ENCODE assay signal across 8 cellular contexts in the genomic region with DNA sequence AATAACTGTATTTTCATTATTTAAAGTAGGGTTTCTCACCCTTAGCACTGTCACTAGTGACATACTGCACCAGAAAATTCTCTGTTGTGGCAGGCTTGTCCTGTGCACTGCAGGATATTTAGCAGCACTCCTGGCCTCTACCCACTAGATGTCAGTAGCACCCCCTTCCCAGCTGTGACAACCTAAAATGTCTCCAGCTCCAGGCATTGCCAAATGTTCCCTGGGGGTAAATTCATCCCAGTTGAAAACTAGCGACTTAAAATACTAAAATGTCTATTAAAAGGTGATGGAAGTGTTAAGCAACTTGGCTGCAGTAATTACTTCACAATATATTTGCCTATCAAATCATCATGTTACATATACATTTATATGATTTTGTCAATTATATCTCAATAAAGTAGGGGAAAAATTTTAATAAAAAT.
DNase-seq lines count a peak whose midpoint lies in the region; ATAC-seq, FAIRE-seq and TF ChIP-seq lines count a peak whose summit lies in the region.

No MANE protein-coding gene starts in this region.

- H3K79me2 ChIP-seq in smooth muscle cell (ENCODE audit: low read depth), result peaks cover 39% of the 10 kb centered on the region

- H3F3A ChIP-seq in smooth muscle cell (ENCODE audit: low read depth), result no peaks in the 10 kb centered on the region

- H3K9me3 ChIP-seq in ascending aorta (no peaks in the 10 kb centered on the region), smooth muscle cell (replicated peaks; ENCODE audit: low read depth) (no peaks in the 10 kb centered on the region)

- H4K20me1 ChIP-seq in smooth muscle cell (ENCODE audit: low read depth), result peaks cover 75% of the 10 kb centered on the region

- H3K27ac ChIP-seq in ascending aorta, result no peak overlapping the region
- peak overlapping the region; percentile 2 for H3K27ac ChIP-seq in smooth muscle cell (ENCODE audit: low read depth)

- H2AFZ ChIP-seq in smooth muscle cell (ENCODE audit: low read depth), result no peak overlapping the region

- intact Hi-C loops in ascending aorta (cut with DNase I), result loop anchor here (2.0 kb wide), 2 partner anchors 76 to 164 kb away; a partner anchor contains a TSS

- no peak for TF ChIP-seq POLR2A in H54 (IDR thresholded peaks at IDR 0.05; ENCODE audit: low read depth, low read length)

- no peak for ATAC-seq in GM18517 (IDR thresholded peaks at IDR 0.05; ENCODE audit: unreplicated experiment)

- peak; percentile 96 for FAIRE-seq in H54 (lab: Jason Lieb, UNC)

- no peaks in the 10 kb centered on the region for H3K4me1 ChIP-seq in ascending aorta
- no peaks in the 10 kb centered on the region for H3K4me1 ChIP-seq in smooth muscle cell (ENCODE audit: low read depth)

- DNase-seq in DMS 273 treated with DMSO at 0.1 percent for 48 hours (lab: John Stamatoyannopoulos, UW) (peak; percentile 24), H54 (ENCODE audit: insufficient read length, low spot score) (peak; percentile 15), NCI-H1105 (lab: John Stamatoyannopoulos, UW) (peak; percentile 9), T follicular helper cell (ENCODE audit: low read depth) (peak; percentile 45), ascending aorta (ENCODE audit: low spot score in 2 of 2) (peak in 1 of 2 donors; percentile 77), hippocampal formation (lab: John Stamatoyannopoulos, UW) (peak; percentile 34 to 56), smooth muscle cell (lab: John Stamatoyannopoulos, UW; ENCODE audit: unreplicated experiment) (no peak)

- no peaks in the 10 kb centered on the region for H3K27me3 ChIP-seq in ascending aorta
- no peaks in the 10 kb centered on the region for H3K27me3 ChIP-seq in smooth muscle cell (ENCODE audit: low read depth)

- H3K36me3 ChIP-seq in ascending aorta, result no peaks in the 10 kb centered on the region
- H3K36me3 ChIP-seq in smooth muscle cell (ENCODE audit: low read depth), result peaks cover 9% of the 10 kb centered on the region

- no peak overlapping the region for H3K4me3 ChIP-seq in ascending aorta
- no peak overlapping the region for H3K4me3 ChIP-seq in smooth muscle cell

- TF ChIP-seq CTCF in ascending aorta (IDR thresholded peaks at IDR 0.05), result peak; percentile 53 to 87 (median 73)
- peak; percentile 73 for TF ChIP-seq CTCF in smooth muscle cell (IDR thresholded peaks at IDR 0.05; ENCODE audit: borderline replicate concordance, insufficient read depth, poor library complexity, severe bottlenecking)

- H3K9ac ChIP-seq in smooth muscle cell (ENCODE audit: low read depth), result no peak overlapping the region

- H3K4me2 ChIP-seq in smooth muscle cell, result no peak overlapping the region

- 7% methylated on average over 1 of the region's 1 CpG for WGBS in smooth muscle cell (ENCODE audit: low lambda C conversion rate)
